ENCODE assay signal across 2 cellular contexts in the genomic region with DNA sequence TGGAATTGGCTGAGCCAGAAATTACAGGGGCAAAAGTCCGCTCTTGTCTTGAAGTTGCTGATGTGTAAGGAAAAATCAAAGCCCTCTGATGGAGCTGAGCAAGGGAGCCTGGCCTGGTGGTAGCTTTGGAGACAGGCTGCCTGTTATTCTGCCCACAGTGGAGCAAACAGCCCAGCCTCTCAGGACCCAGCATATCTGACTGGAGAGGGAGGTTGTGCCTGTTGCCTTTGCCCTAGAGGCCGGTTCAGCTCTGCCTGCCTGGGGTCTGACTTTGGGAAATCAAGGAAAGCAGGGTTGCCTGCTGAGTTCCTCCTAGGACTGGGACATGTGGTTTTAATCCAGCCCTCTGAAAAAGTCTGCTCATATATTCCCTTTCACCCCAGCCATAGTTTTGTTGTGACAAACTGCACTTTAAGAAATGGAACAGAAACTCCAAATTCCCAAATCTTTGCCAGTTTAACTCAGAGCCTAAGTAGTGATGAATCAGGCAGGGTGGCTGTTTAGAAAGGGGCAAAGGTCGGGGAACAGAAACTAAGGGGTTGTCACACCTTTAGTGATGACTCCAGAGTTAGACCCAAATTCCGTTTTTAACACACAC.
TF ChIP-seq lines count a peak whose summit lies in the region.

No MANE protein-coding gene starts in this region.

TF ChIP-seq in GM12878, 131 proteins besides CTCF, POLR2A, EP300 and RAD21:
- TF ChIP-seq JUND (IDR thresholded peaks at IDR 0.05; ENCODE audit: low read depth, low read length) (no peak), IKZF1 (conservative IDR thresholded peaks at IDR 0.05) (0 out of 2 replicates have a peak, but pooled peaks have one; percentile 22)
TF ChIP-seq in GM12878: peak in this region for 1.

TF ChIP-seq in GM12891, 5 proteins besides CTCF, POLR2A, EP300 and RAD21:
- no peak for TF ChIP-seq TAF1 (IDR thresholded peaks at IDR 0.05; ENCODE audit: low read depth, low read length)
- no peak for TF ChIP-seq POLR2AphosphoS5 (IDR thresholded peaks at IDR 0.05; ENCODE audit: low read depth, low read length)
- no peak for TF ChIP-seq PAX5 (IDR thresholded peaks at IDR 0.05; ENCODE audit: insufficient read depth, low read length, severe bottlenecking)
- TF ChIP-seq SPI1 (IDR thresholded peaks at IDR 0.05; ENCODE audit: low read depth, low read length) = no peak
- no peak for TF ChIP-seq POU2F2 (IDR thresholded peaks at IDR 0.05; ENCODE audit: low read depth, low read length)
